ENCODE assay signal across 8 cellular contexts in the genomic region with DNA sequence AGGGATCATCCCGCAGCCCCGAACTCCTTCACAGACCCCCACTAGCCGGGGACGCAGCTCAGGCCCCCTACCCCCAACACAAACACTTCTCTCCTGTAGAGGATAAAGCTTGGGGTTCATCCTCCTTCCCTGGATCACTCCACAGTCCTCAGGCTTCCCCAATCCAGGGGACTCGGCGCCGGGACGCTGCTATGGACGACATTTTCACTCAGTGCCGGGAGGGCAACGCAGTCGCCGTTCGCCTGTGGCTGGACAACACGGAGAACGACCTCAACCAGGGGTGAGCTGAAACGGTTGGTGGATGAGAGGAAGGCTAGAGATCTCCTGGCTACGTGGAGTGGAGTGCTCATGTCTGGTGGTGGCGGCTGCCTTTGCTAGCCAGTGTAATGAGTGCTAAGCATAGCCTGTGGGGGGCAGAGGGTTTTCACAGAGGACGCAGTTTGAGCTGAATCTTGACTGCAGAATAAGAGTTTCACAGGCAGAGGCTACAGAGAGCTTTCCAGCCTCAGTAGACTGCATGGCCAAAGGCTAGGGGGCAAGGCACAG. TPM values are rescaled to one million over a fixed set of nuclear protein-coding genes. Genes with fewer than 3 reads are reported as not detected.
DNase-seq lines count a peak whose midpoint lies in the region; ATAC-seq, FAIRE-seq and TF ChIP-seq lines count a peak whose summit lies in the region.

No MANE protein-coding gene starts in this region.

- no peak overlapping the region for H3K4me3 Mint-ChIP-seq in Calu3 (ENCODE audit: low read depth, unreplicated experiment)

- DNase-seq in Calu3: peak; percentile 26
- peak; percentile 63 for DNase-seq in SK-MEL-5 (ENCODE audit: low read depth, low spot score)
- DNase-seq in activated naive CD8-positive, alpha-beta T cell treated with anti-CD3 and anti-CD28 coated beads, Interleukin-2, amount 50 U/mL, for 16 hours (ENCODE audit: low read depth, low spot score): peak; percentile 17
- DNase-seq in Right ventricle myocardium superior: peak; percentile 54
- DNase-seq in pancreas: peak in 5 of 6 donors; percentile 33 to 71 (median 50)
- DNase-seq in GM19240 (ENCODE audit: insufficient read length, low spot score): no peak

- FAIRE-seq in pancreas (lab: Jason Lieb, UNC): no peak

- BruUV-seq in Calu3 (replicated peaks; lab: Mats Ljungman, UMichigan): TSS peak; percentile 59

- H3K4me1 Mint-ChIP-seq in Calu3 (ENCODE audit: low read depth, unreplicated experiment): peaks cover 17% of the 10 kb centered on the region

- WGBS in pancreas, 2 donors: 0% methylated on average over 20 of the region's 20 CpGs

- ATAC-seq in GM19397 (IDR thresholded peaks at IDR 0.05; ENCODE audit: unreplicated experiment) (peak; percentile 19), HG03469 (IDR thresholded peaks at IDR 0.05; ENCODE audit: unreplicated experiment) (peak; percentile 35), Right ventricle myocardium superior (ENCODE audit: poor library complexity) (peak; percentile 58), pancreas (peak; percentile 32 to 63 (median 60))

- CTCF ChIA-PET in Calu3 (lab: Charles Lee): interaction anchor here (1.2 to 1.4 kb wide), 3 partner anchors 64 to 206 kb away, joined by 3 to 10 read pairs (median 8); partner anchors contain the start of gene MRPL17

- no peak for TF ChIP-seq CTCF in Calu3 (IDR thresholded peaks at IDR 0.05; ENCODE audit: unreplicated experiment)
- TF ChIP-seq CTCF in pancreas (IDR thresholded peaks at IDR 0.05): no peak

- H3K27ac ChIP-seq in pancreas: peak overlapping the region; percentile 77 to 93 (median 83)

- H3K27me3 ChIP-seq in pancreas: no peaks in the 10 kb centered on the region

- H3K9me3 ChIP-seq in pancreas: no peaks in the 10 kb centered on the region

- peaks cover under 1 to 25% (median 22%) of the 10 kb centered on the region in 3 donors for H3K36me3 ChIP-seq in pancreas

- H3K9me3 Mint-ChIP-seq in Calu3 (ENCODE audit: low read depth, unreplicated experiment): no peaks in the 10 kb centered on the region

- intact Hi-C loops in Calu3 (cut with micrococcal nuclease; ENCODE audit: unreplicated experiment) (no loop called here), Right ventricle myocardium superior (cut with DNase I) (loop anchor here (5.0 kb wide), 1 partner anchor 78 kb away; the partner anchor contains the start of gene MRPL17), pancreas (cut with DNase I) (no loop called here)

- H3K36me3 Mint-ChIP-seq in Calu3 (ENCODE audit: insufficient read depth, unreplicated experiment): peaks cover 11% of the 10 kb centered on the region

- no peaks in the 10 kb centered on the region for H3K27me3 Mint-ChIP-seq in Calu3 (ENCODE audit: unreplicated experiment)

- in situ Hi-C loops in SK-MEL-5 (cut with HindIII; ENCODE audit: low pct_unique_long_range_greater_than_20kb, low sequenced_read_pairs): no loop called here

- peaks cover 17 to 44% (median 23%) of the 10 kb centered on the region in 3 donors for H3K4me1 ChIP-seq in pancreas

- H3K4me3 ChIP-seq in pancreas: peak overlapping the region; percentile 63 to 93 (median 81)

- no peak overlapping the region for H3K27ac Mint-ChIP-seq in Calu3 (ENCODE audit: unreplicated experiment)

RNA-seq across cellular contexts. Expression of gene ILK, which starts 0.6 kb away (rescaled TPM):
- 85.7 and 87.0 TPM in 2 replicates for total RNA-seq in Calu3 (2022)
- total RNA-seq in SK-MEL-5 (2014; rRNA removed; shearing (Covaris generic)): 106 and 111 TPM in 2 replicates
- 112 and 118 TPM in 2 replicates for polyA plus RNA-seq in SK-MEL-5 (2015; cell fraction: cytosol; rRNA removed)
- polyA plus RNA-seq in SK-MEL-5 (2015; cell fraction: nucleus; rRNA removed): 109 and 131 TPM in 2 replicates
- 191 TPM for total RNA-seq in Right ventricle myocardium superior
- total RNA-seq in pancreas: 10 to 100 TPM; 47.9 to 90.0 (median 67.4) TPM
- 100 to 1,000 TPM in 1 of 2 donors, 10 to 100 TPM in 1; 98.5 to 137 TPM for polyA plus RNA-seq in pancreas

RNA-seq across cellular contexts. Expression of gene RRP8, which starts 0.7 kb away (rescaled TPM):
- 17.4 and 22.8 TPM in 2 replicates for total RNA-seq in Calu3 (2022)
- total RNA-seq in SK-MEL-5 (2014; rRNA removed; shearing (Covaris generic)): 32.5 and 35.5 TPM in 2 replicates
- 19.4 and 27.5 TPM in 2 replicates for polyA plus RNA-seq in SK-MEL-5 (2015; cell fraction: cytosol; rRNA removed)
- 20.0 and 37.4 TPM in 2 replicates for polyA plus RNA-seq in SK-MEL-5 (2015; cell fraction: nucleus; rRNA removed)
- total RNA-seq in Right ventricle myocardium superior: 19.8 TPM
- total RNA-seq in pancreas: 10 to 100 TPM in 2 of 6 donors, 1 to 10 TPM in 4; 6.3 to 15.0 (median 8.7) TPM
- 10 to 100 TPM; 16.6 to 25.0 TPM for polyA plus RNA-seq in pancreas

RNA-seq across cellular contexts. Expression of gene TAF10, which starts 7.9 kb away (rescaled TPM):
- 175 and 187 TPM in 2 replicates for total RNA-seq in Calu3 (2022)
- total RNA-seq in SK-MEL-5 (2014; rRNA removed; shearing (Covaris generic)): 122 and 129 TPM in 2 replicates
- polyA plus RNA-seq in SK-MEL-5 (2015; cell fraction: cytosol; rRNA removed): 89.1 and 132 TPM in 2 replicates
- polyA plus RNA-seq in SK-MEL-5 (2015; cell fraction: nucleus; rRNA removed): 113 and 137 TPM in 2 replicates
- 83.6 TPM for total RNA-seq in Right ventricle myocardium superior
- total RNA-seq in pancreas: 10 to 100 TPM; 53.5 to 96.7 (median 75.6) TPM
- 100 to 1,000 TPM; 116 TPM for polyA plus RNA-seq in pancreas

RNA-seq across cellular contexts. Expression of gene TPP1, which starts 15.1 kb away (rescaled TPM):
- total RNA-seq in Calu3 (2022): 70.6 and 71.5 TPM in 2 replicates
- 84.3 and 91.7 TPM in 2 replicates for total RNA-seq in SK-MEL-5 (2014; rRNA removed; shearing (Covaris generic))
- 712 and 729 TPM in 2 replicates for polyA plus RNA-seq in SK-MEL-5 (2015; cell fraction: cytosol; rRNA removed)
- 352 and 406 TPM in 2 replicates for polyA plus RNA-seq in SK-MEL-5 (2015; cell fraction: nucleus; rRNA removed)
- 71.5 TPM for total RNA-seq in Right ventricle myocardium superior
- total RNA-seq in pancreas: 10 to 100 TPM; 19.6 to 88.6 (median 24.6) TPM
- polyA plus RNA-seq in pancreas: 10 to 100 TPM; 21.0 to 33.0 TPM

RNA-seq across cellular contexts. Expression of gene DCHS1, which starts 51.5 kb away (rescaled TPM):
- 0.02 TPM in 1 of 2 replicates, not detected in the other for total RNA-seq in Calu3 (2022)
- 0.11 and 0.19 TPM in 2 replicates for total RNA-seq in SK-MEL-5 (2014; rRNA removed; shearing (Covaris generic))
- polyA plus RNA-seq in SK-MEL-5 (2015; cell fraction: cytosol; rRNA removed): 0.23 and 0.24 TPM in 2 replicates
- 0.53 TPM in 2 replicates for polyA plus RNA-seq in SK-MEL-5 (2015; cell fraction: nucleus; rRNA removed)
- 9.6 TPM for total RNA-seq in Right ventricle myocardium superior
- 1 to 10 TPM; 2.3 to 4.1 (median 3.3) TPM for total RNA-seq in pancreas
- polyA plus RNA-seq in pancreas: 1 to 10 TPM; 4.0 to 4.8 TPM
